ENCODE assay signal across 20 cellular contexts in genomic region chr21:20661745-20662470, GRCh38.
A peak's percentile ranks its signal among the peaks of the same experiment; 100 is the strongest.
DNase-seq lines count a peak whose midpoint lies in the region; ATAC-seq and TF ChIP-seq lines count a peak whose summit lies in the region.
"Had no signal": no experiment of that assay in that cellular context is flagged by ENCODE, and none has a peak within 500 bp of the region (broad histone marks: within the 10 kb centered on the region; RNA-seq: fewer than 3 reads in every experiment).

No MANE protein-coding gene starts in this region.

- no peak overlapping the region for H3K4me3 ChIP-seq in tibial nerve
- H3K4me3 ChIP-seq: SJSA1, tibial artery had no signal

- peaks cover 17% of the 10 kb centered on the region for H3K9me3 Mint-ChIP-seq in activated T-cell treated with anti-CD3 and anti-CD28 coated beads, Interleukin-2, amount 50 U/mL, for 4 hours

- peak; percentile 66 for DNase-seq in NCI-H1105 (lab: John Stamatoyannopoulos, UW)
- DNase-seq in NCI-H69 (lab: John Stamatoyannopoulos, UW): peak; percentile 97
- peak; percentile 85 for DNase-seq in iPS DF 19.7 (ENCODE audit: low read depth, low spot score)
- no peak for DNase-seq in activated T-cell treated with anti-CD3 and anti-CD28 coated beads, Interleukin-2, amount 50 U/mL, for 4 hours
- no peak for DNase-seq in MV-4-11 (lab: John Stamatoyannopoulos, UW)
- no peak for DNase-seq in tibial nerve (ENCODE audit: low spot score in 2 of 2)
- DNase-seq: activated CD8-positive, alpha-beta T cell treated with anti-CD3 and anti-CD28 coated beads, Interleukin-2, amount 10 ng/mL, durations not matched to agents 7 days and 5 days; BE2C; natural killer cell; NCI-H2029; NCI-H526 treated with DMSO at 0.1 percent for 48 hours; stimulated activated CD4-positive, alpha-beta T cell treated with anti-CD3 and anti-CD28 coated beads, Interleukin-2, amount 100 ng/mL, for 24 hours; stimulated activated naive CD4-positive, alpha-beta T cell treated with Interleukin-2 at 50 U/mL for 16 hours; tibial artery had no signal

- no peaks in the 10 kb centered on the region for H3K9me3 ChIP-seq in tibial nerve
- H3K9me3 ChIP-seq: BE2C, tibial artery had no signal

- H3K36me3 Mint-ChIP-seq in activated T-cell treated with anti-CD3 and anti-CD28 coated beads, Interleukin-2, amount 50 U/mL, for 4 hours (ENCODE audit: insufficient read depth): no peaks in the 10 kb centered on the region
- H3K36me3 Mint-ChIP-seq: activated naive CD4-positive, alpha-beta T cell treated with anti-CD3 and anti-CD28 coated beads, Interleukin-2, amount 50 U/mL, for 24 hours; memory B cell; natural killer cell had no signal

- no peak for TF ChIP-seq CTCF in tibial nerve (IDR thresholded peaks at IDR 0.05)

- no peaks in the 10 kb centered on the region for H3K36me3 ChIP-seq in tibial nerve
- H3K36me3 ChIP-seq: BE2C, SJSA1, tibial artery had no signal

- TF ChIP-seq POLR2A in tibial nerve (IDR thresholded peaks at IDR 0.05): no peak

- H3K4me1 Mint-ChIP-seq in activated T-cell treated with anti-CD3 and anti-CD28 coated beads, Interleukin-2, amount 50 U/mL, for 4 hours (ENCODE audit: low read depth): no peaks in the 10 kb centered on the region
- H3K4me1 Mint-ChIP-seq: activated naive CD4-positive, alpha-beta T cell treated with anti-CD3 and anti-CD28 coated beads, Interleukin-2, amount 50 U/mL, for 24 hours; memory B cell; natural killer cell had no signal

- no peak overlapping the region for H3K27ac ChIP-seq in tibial nerve
- H3K27ac ChIP-seq: SJSA1, tibial artery had no signal

- no peak for TF ChIP-seq EP300 in tibial nerve (IDR thresholded peaks at IDR 0.05)

- no peaks in the 10 kb centered on the region for H3K27me3 ChIP-seq in tibial nerve
- H3K27me3 ChIP-seq: BE2C, SJSA1, tibial artery had no signal

- ATAC-seq in activated T-cell treated with anti-CD3 and anti-CD28 coated beads, Interleukin-2, amount 50 U/mL, for 4 hours: no peak
- ATAC-seq in GM21390 (IDR thresholded peaks at IDR 0.05; ENCODE audit: unreplicated experiment): no peak
- ATAC-seq: activated CD8-positive, alpha-beta T cell treated with anti-CD3 and anti-CD28 coated beads, Interleukin-2, amount 10 ng/mL, durations not matched to agents 7 days and 5 days; HepG2; natural killer cell had no signal

- H3K4me3 Mint-ChIP-seq in activated T-cell treated with anti-CD3 and anti-CD28 coated beads, Interleukin-2, amount 50 U/mL, for 4 hours: no peak overlapping the region
- H3K4me3 Mint-ChIP-seq: activated CD8-positive, alpha-beta T cell treated with anti-CD3 and anti-CD28 coated beads, Interleukin-2, amount 10 ng/mL, durations not matched to agents 7 days and 5 days; activated naive CD4-positive, alpha-beta T cell treated with anti-CD3 and anti-CD28 coated beads, Interleukin-2, amount 50 U/mL, for 24 hours; memory B cell; natural killer cell; T-helper 2 cell treated with Interferon-gamma antibody and Interleukin-4, amounts not matched to agents 5 μg/mL and 100 μg/mL, for 36 hours had no signal

- no peaks in the 10 kb centered on the region for H3K4me1 ChIP-seq in tibial nerve
- H3K4me1 ChIP-seq: BE2C, SJSA1, tibial artery had no signal

- no peaks in the 10 kb centered on the region for H3K27me3 Mint-ChIP-seq in activated T-cell treated with anti-CD3 and anti-CD28 coated beads, Interleukin-2, amount 50 U/mL, for 4 hours (ENCODE audit: low read depth)
- H3K27me3 Mint-ChIP-seq: activated naive CD4-positive, alpha-beta T cell treated with anti-CD3 and anti-CD28 coated beads, Interleukin-2, amount 50 U/mL, for 24 hours; memory B cell had no signal

Comparison
In these comparisons a context has a peak if more than half of its experiments do, and no peak if none do; other contexts are left out.
1. DNase-seq: peak in NCI-H1105 (single experiment), NCI-H69 (single experiment) and iPS DF 19.7 (single experiment); none in activated T-cell treated with anti-CD3 and anti-CD28 coated beads, Interleukin-2, amount 50 U/mL, for 4 hours (single experiment), MV-4-11 (single experiment) and tibial nerve (0 of 2).